In genomic region chr12:49636979-49637378, GRCh38 we compare ENCODE assay signal across 8 cellular contexts. TPM values are rescaled to one million over a fixed set of nuclear protein-coding genes. Genes with fewer than 3 reads are reported as not detected.
DNase-seq lines count a peak whose midpoint lies in the region; ATAC-seq and TF ChIP-seq lines count a peak whose summit lies in the region.

No MANE protein-coding gene starts in this region.

- H3K4me1 ChIP-seq in PC-3 (ENCODE audit: insufficient read depth, low read length) (peaks cover under 1% of the 10 kb centered on the region; the same call in 1 of the 2 replicates), thyroid gland (peaks cover 0 to 12% of the 10 kb centered on the region in 2 donors)
- peaks cover 6 to 11% of the 10 kb centered on the region in 2 donors for H3K4me1 ChIP-seq in naive thymus-derived CD4-positive, alpha-beta T cell (ENCODE audit: control insufficient read depth in 2 of 2, insufficient read depth in 2 of 2, low read length in 2 of 2)

- CTCF ChIA-PET in PC-3 (lab: Charles Lee), result interaction anchor here (0.6 to 0.7 kb wide), 2 partner anchors 19 to 27 kb away, joined by 3 read pairs; no protein-coding TSS in a partner anchor
- CTCF ChIA-PET in naive thymus-derived CD4-positive, alpha-beta T cell (lab: Charles Lee), result interaction anchor here (0.8 to 4.5 kb wide), 20 partner anchors 8 to 434 kb away, joined by 3 to 39 read pairs (median 6); partner anchors contain the start of genes BCDIN3D, FMNL3 and PRPF40B

- BruUV-seq in PC-3 (replicated peaks; lab: Mats Ljungman, UMichigan), result no TSS peak

- H4K20me1 ChIP-seq in PC-3 (ENCODE audit: low read length), result no peaks in the 10 kb centered on the region

- TF ChIP-seq POLR2A in thyroid gland (IDR thresholded peaks at IDR 0.05), result no peak

- no peaks in the 10 kb centered on the region for H3F3A ChIP-seq in PC-3 (ENCODE audit: low read length, unreplicated experiment)

- no peak overlapping the region for H3K4me2 ChIP-seq in PC-3 (ENCODE audit: low read length)

- no peak overlapping the region for H3K4me3 ChIP-seq in PC-3 (ENCODE audit: low read length)
- no peak overlapping the region for H3K4me3 ChIP-seq in naive thymus-derived CD4-positive, alpha-beta T cell (ENCODE audit: low read length)
- H3K4me3 ChIP-seq in thyroid gland (replicated peaks in 1 of 3), result no peak overlapping the region

- H3K4me1 Mint-ChIP-seq in naive thymus-derived CD4-positive, alpha-beta T cell, result peaks cover 10 to 36% (median 26%) of the 10 kb centered on the region in 7 donors

- peak; percentile 64 for ATAC-seq in HG02973 (IDR thresholded peaks at IDR 0.05; ENCODE audit: unreplicated experiment)
- peak; percentile 90 for ATAC-seq in PC-3
- ATAC-seq in naive thymus-derived CD4-positive, alpha-beta T cell, result peak; percentile 95
- no peak for ATAC-seq in HG03520 (IDR thresholded peaks at IDR 0.05; ENCODE audit: unreplicated experiment)

- peak overlapping the region in 1 of 10 donors; percentile 20 for H3K4me3 Mint-ChIP-seq in naive thymus-derived CD4-positive, alpha-beta T cell

- H3K27me3 ChIP-seq in PC-3 (ENCODE audit: low read length) (no peaks in the 10 kb centered on the region), thyroid gland (no peaks in the 10 kb centered on the region)
- H3K27me3 ChIP-seq in naive thymus-derived CD4-positive, alpha-beta T cell (ENCODE audit: control insufficient read depth in 2 of 2, insufficient read depth in 2 of 2, low read length in 2 of 2), result no peaks in the 10 kb centered on the region

- peak overlapping the region; percentile 50; the same call in 1 of the 2 replicates for H2AFZ ChIP-seq in PC-3 (ENCODE audit: low read length)

- TF ChIP-seq CTCF in PC-3 (conservative IDR thresholded peaks at IDR 0.05; ENCODE audit: low read depth, low read length), result peak; percentile 74
- peak in 5 of 6 experiments; percentile 21 to 67 (median 60) for TF ChIP-seq CTCF in thyroid gland (IDR thresholded peaks at IDR 0.05)

- no peaks in the 10 kb centered on the region for H3K79me2 ChIP-seq in PC-3 (ENCODE audit: low read length)

- H3K9me3 ChIP-seq in PC-3 (ENCODE audit: low read length) (no peaks in the 10 kb centered on the region), thyroid gland (no peaks in the 10 kb centered on the region)
- H3K9me3 ChIP-seq in naive thymus-derived CD4-positive, alpha-beta T cell (ENCODE audit: control insufficient read depth in 2 of 3, low read length in 3 of 3), result no peaks in the 10 kb centered on the region

- no peak overlapping the region for H3K9ac ChIP-seq in PC-3 (ENCODE audit: low read length)

- peak; percentile 74 for DNase-seq in EH (ENCODE audit: low read depth)
- DNase-seq in PC-3, result peak; percentile 65
- peak; percentile 63 to 68 for DNase-seq in activated T-cell treated with anti-CD3 and anti-CD28 coated beads, Interleukin-2, amount 50 U/mL, for 48 hours
- DNase-seq in fibroblast of gingiva (ENCODE audit: low read depth), result peak; percentile 68
- peak in 8 of 9 donors; percentile 45 to 71 (median 61) for DNase-seq in naive thymus-derived CD4-positive, alpha-beta T cell
- DNase-seq in thyroid gland, result peak; percentile 57 to 58

- H3K9me3 Mint-ChIP-seq in naive thymus-derived CD4-positive, alpha-beta T cell, result peaks cover 0 to under 1% (median 0%) of the 10 kb centered on the region in 11 donors

- no peaks in the 10 kb centered on the region for H3K9me2 ChIP-seq in PC-3 (replicated peaks; ENCODE audit: low read length)

- POLR2A ChIA-PET in PC-3 (lab: Charles Lee; ENCODE audit: unreplicated experiment), result interaction anchor here (0.8 kb wide), 1 partner anchor 104 kb away, joined by 3 read pairs; no protein-coding TSS in a partner anchor
- POLR2A ChIA-PET in naive thymus-derived CD4-positive, alpha-beta T cell (lab: Charles Lee), result interaction anchor here (0.6 to 4.7 kb wide), 8 partner anchors 12 to 104 kb away, joined by 3 to 29 read pairs (median 4); partner anchors contain the start of genes FMNL3, PRPF40B and TMBIM6

- H3K27ac Mint-ChIP-seq in naive thymus-derived CD4-positive, alpha-beta T cell, result peak overlapping the region; percentile 13 to 90 (median 68)

- intact Hi-C loops in PC-3 (cut with micrococcal nuclease), result no loop called here
- intact Hi-C loops in naive thymus-derived CD4-positive, alpha-beta T cell (cut with micrococcal nuclease), result loop anchor here (1.0 to 5.0 kb wide), 8 partner anchors 70 to 205 kb away; partner anchors contain the start of genes FMNL3 (in 2 of the 2), BCDIN3D (in 1 of the 2), NCKAP5L (in 1 of the 2) and TMBIM6 (in 1 of the 2)
- intact Hi-C loops in thyroid gland (cut with DNase I), result no loop called here

- no peaks in the 10 kb centered on the region for H3K36me3 ChIP-seq in PC-3 (ENCODE audit: low read depth, low read length)
- H3K36me3 ChIP-seq in naive thymus-derived CD4-positive, alpha-beta T cell (ENCODE audit: control insufficient read depth in 2 of 3, insufficient read depth in 3 of 3, low read length in 3 of 3), result peaks cover 0 to under 1% (median 0%) of the 10 kb centered on the region in 3 experiments
- peaks cover 2 to 16% of the 10 kb centered on the region in 2 donors for H3K36me3 ChIP-seq in thyroid gland

- 16 to 17% methylated on average over 2 of the region's 2 CpGs for WGBS in thyroid gland, 2 donors

- H3K27ac ChIP-seq in PC-3 (ENCODE audit: low read length), result no peak overlapping the region
- peak overlapping the region; percentile 38 for H3K27ac ChIP-seq in naive thymus-derived CD4-positive, alpha-beta T cell (ENCODE audit: low read depth, low read length)
- H3K27ac ChIP-seq in thyroid gland, result peak overlapping the region in 1 of 3 donors; percentile 22

- peaks cover 0 to 3% (median 0%) of the 10 kb centered on the region in 5 donors for H3K36me3 Mint-ChIP-seq in naive thymus-derived CD4-positive, alpha-beta T cell

- H3K27me3 Mint-ChIP-seq in naive thymus-derived CD4-positive, alpha-beta T cell, result no peaks in the 10 kb centered on the region

RNA-seq across cellular contexts. Expression of gene PRPF40B, which starts 13.6 kb away (rescaled TPM):
- 16.2 and 17.7 TPM in 2 replicates for total RNA-seq in PC-3 (2014; rRNA removed)
- total RNA-seq in naive thymus-derived CD4-positive, alpha-beta T cell, result 10 to 100 TPM in 4 of 5 experiments, 1 to 10 TPM in 1; 7.8 to 24.1 (median 12.1) TPM
- 1 to 10 TPM; 2.0 to 4.2 TPM for polyA plus RNA-seq in naive thymus-derived CD4-positive, alpha-beta T cell
- 10 to 100 TPM; 29.5 to 39.7 (median 34.4) TPM for total RNA-seq in thyroid gland

RNA-seq across cellular contexts. Expression of gene FAM186B, which starts 31.5 kb away (rescaled TPM):
- total RNA-seq in PC-3 (2014; rRNA removed) (0.80 and 1.1 TPM in 2 replicates), thyroid gland (1 to 10 TPM; 1.1 to 2.1 (median 1.4) TPM)
- 1 to 10 TPM in 1 of 5 experiments, under 1 TPM in 4; 0.24 to 1.1 (median 0.51) TPM for total RNA-seq in naive thymus-derived CD4-positive, alpha-beta T cell
- polyA plus RNA-seq in naive thymus-derived CD4-positive, alpha-beta T cell, result under 1 TPM; 0.13 to 0.26 TPM

Comparison
In these comparisons a context has a peak if more than half of its experiments do, and no peak if none do; other contexts are left out.
1. intact Hi-C loops: an anchor here in naive thymus-derived CD4-positive, alpha-beta T cell (1.0 to 5.0 kb wide); none called in PC-3 and thyroid gland.